8 cellular contexts compared by ENCODE assay signal in genomic region chr3:71305246-71306206, GRCh38.
DNase-seq lines count a peak whose midpoint lies in the region; ATAC-seq, FAIRE-seq and TF ChIP-seq lines count a peak whose summit lies in the region.

No MANE protein-coding gene starts in this region.

- no peak for FAIRE-seq in kidney (lab: Jason Lieb, UNC)

- H3F3A ChIP-seq in DOHH2 (ENCODE audit: control insufficient read depth, insufficient read depth), result no peaks in the 10 kb centered on the region

- H3K9me3 ChIP-seq in DOHH2 (ENCODE audit: control insufficient read depth, insufficient read depth, low read length) (no peaks in the 10 kb centered on the region), OCI-LY7 (ENCODE audit: low read length) (no peaks in the 10 kb centered on the region), mammary epithelial cell (replicated peaks; ENCODE audit: insufficient read depth, low read length) (no peaks in the 10 kb centered on the region), kidney (ENCODE audit: control insufficient read depth in 1 of 2, low read length in 2 of 2) (no peaks in the 10 kb centered on the region)

- H4K20me1 ChIP-seq in DOHH2 (ENCODE audit: control insufficient read depth, insufficient read depth, low read depth, low read length) (0 out of 2 replicates have a peak, but pooled peaks cover 9% of the 10 kb centered on the region), OCI-LY7 (ENCODE audit: insufficient read depth, low read length) (peaks cover 8% of the 10 kb centered on the region), mammary epithelial cell (ENCODE audit: insufficient read depth, low read length) (no peaks in the 10 kb centered on the region)

- CTCF ChIA-PET in OCI-LY7 (lab: Charles Lee; ENCODE audit: unreplicated experiment) (no interaction called here), mammary epithelial cell (lab: Charles Lee; ENCODE audit: low non-redundant PET) (no interaction called here)

- dilution Hi-C loops in mammary epithelial cell (cut with HindIII; ENCODE audit: low sequenced_read_pairs), result no loop called here

- H3K4me2 ChIP-seq in DOHH2 (ENCODE audit: low read length) (peak overlapping the region; percentile 66), OCI-LY7 (ENCODE audit: low read length) (peak overlapping the region; percentile 48; the same call in 1 of the 2 replicates), mammary epithelial cell (ENCODE audit: insufficient read depth, low read depth, low read length) (peak overlapping the region; percentile 92)

- intact Hi-C loops in OCI-LY7 (cut with micrococcal nuclease; ENCODE audit: unreplicated experiment), result no loop called here
- intact Hi-C loops in mammary epithelial cell (cut with micrococcal nuclease), result loop anchor here (1.0 to 5.0 kb wide), 5 partner anchors 92 to 774 kb away; no protein-coding TSS in a partner anchor
- intact Hi-C loops in kidney (cut with DNase I), result no loop called here

- no peak overlapping the region; the same call in 1 of the 2 replicates for H3K27ac ChIP-seq in DOHH2 (ENCODE audit: low read depth, low read length)
- H3K27ac ChIP-seq in OCI-LY7 (ENCODE audit: low read depth, low read length, poor library complexity, severe bottlenecking), result no peak overlapping the region
- H3K27ac ChIP-seq in mammary epithelial cell (ENCODE audit: insufficient read depth, low read depth, low read length), result peak overlapping the region; percentile 25
- peak overlapping the region; percentile 18 to 53 for H3K27ac ChIP-seq in kidney (ENCODE audit: low read depth in 2 of 2, low read length in 2 of 2)
- peak overlapping the region in 13 of 21 experiments; percentile 4 to 66 (median 42) for H3K27ac ChIP-seq in skin epidermis

- H3K9me2 ChIP-seq in DOHH2 (replicated peaks; ENCODE audit: control insufficient read depth, low read length), result no peaks in the 10 kb centered on the region
- H3K9me2 ChIP-seq in OCI-LY7 (ENCODE audit: insufficient read depth, low read length), result no peaks in the 10 kb centered on the region

- no peak for TF ChIP-seq CTCF in DOHH2 (IDR thresholded peaks at IDR 0.05; ENCODE audit: low read depth, low read length, poor library complexity, severe bottlenecking)
- no peak for TF ChIP-seq CTCF in OCI-LY7 (conservative IDR thresholded peaks at IDR 0.05; ENCODE audit: low read length)
- no peak for TF ChIP-seq CTCF in mammary epithelial cell (conservative IDR thresholded peaks at IDR 0.05 in 1 of 2, IDR thresholded peaks at IDR 0.05 in 1 of 2; ENCODE audit: extremely low read depth in 1 of 2, insufficient read depth in 1 of 2, low read depth in 1 of 2, low read length in 2 of 2)
- TF ChIP-seq CTCF in kidney (IDR thresholded peaks at IDR 0.05; ENCODE audit: borderline replicate concordance, extremely low read depth, insufficient read depth), result no peak

- no peak for ATAC-seq in HG02884 (IDR thresholded peaks at IDR 0.05; ENCODE audit: unreplicated experiment)

- no TSS peak for BruUV-seq in OCI-LY7 (replicated peaks; lab: Mats Ljungman, UMichigan)
- BruUV-seq in mammary epithelial cell (replicated peaks; lab: Mats Ljungman, UMichigan), result no TSS peak

- H3K4me1 ChIP-seq in DOHH2 (ENCODE audit: control insufficient read depth, low read length) (peaks cover 41% of the 10 kb centered on the region), OCI-LY7 (ENCODE audit: insufficient read depth, low read length, poor library complexity, severe bottlenecking) (no peaks in the 10 kb centered on the region), mammary epithelial cell (ENCODE audit: insufficient read depth, low read length) (peaks cover 10% of the 10 kb centered on the region), kidney (ENCODE audit: control insufficient read depth in 1 of 2, insufficient read depth in 1 of 2, low read depth in 1 of 2, low read length in 2 of 2) (no peaks in the 10 kb centered on the region)

- H3K36me3 ChIP-seq in DOHH2 (ENCODE audit: control insufficient read depth, low read length) (no peaks in the 10 kb centered on the region), OCI-LY7 (ENCODE audit: insufficient read depth, low read length) (no peaks in the 10 kb centered on the region), mammary epithelial cell (ENCODE audit: insufficient read depth, low read length) (no peaks in the 10 kb centered on the region), kidney (ENCODE audit: control insufficient read depth in 1 of 2, insufficient read depth in 2 of 2, low read length in 2 of 2) (no peaks in the 10 kb centered on the region)

- POLR2A ChIA-PET in OCI-LY7 (lab: Charles Lee), result interaction anchor here (0.6 kb wide), 1 partner anchor 211 kb away, joined by 4 read pairs; no protein-coding TSS in a partner anchor

- H3K27me3 ChIP-seq in DOHH2 (ENCODE audit: control insufficient read depth, low read length) (no peaks in the 10 kb centered on the region), mammary epithelial cell (ENCODE audit: insufficient read depth, low read length) (no peaks in the 10 kb centered on the region)

- H3K4me3 ChIP-seq in DOHH2 (ENCODE audit: low read length), result peak overlapping the region; percentile 65
- no peak overlapping the region for H3K4me3 ChIP-seq in OCI-LY7 (ENCODE audit: low read depth, low read length, poor library complexity, severe bottlenecking)
- H3K4me3 ChIP-seq in mammary epithelial cell (replicated peaks in 1 of 3; ENCODE audit: insufficient read depth in 1 of 3, low read depth in 2 of 3, low read length in 3 of 3), result peak overlapping the region; percentile 31 to 51 (median 40)
- peak overlapping the region; percentile 66 to 67 for H3K4me3 ChIP-seq in kidney (ENCODE audit: low read length in 2 of 2)
- peak overlapping the region in 4 of 7 experiments; percentile 3 to 19 (median 13) for H3K4me3 ChIP-seq in skin epidermis

- peaks cover 76% of the 10 kb centered on the region for H3K79me2 ChIP-seq in DOHH2 (ENCODE audit: control insufficient read depth, low read length)
- no peaks in the 10 kb centered on the region for H3K79me2 ChIP-seq in OCI-LY7 (ENCODE audit: insufficient read depth, low read depth, low read length)
- H3K79me2 ChIP-seq in mammary epithelial cell (ENCODE audit: insufficient read depth, low read length), result peaks cover 5% of the 10 kb centered on the region

- H2AFZ ChIP-seq in OCI-LY7 (ENCODE audit: low read length) (no peak overlapping the region), mammary epithelial cell (ENCODE audit: low read depth, low read length) (peak overlapping the region; percentile 87)

- H3K9ac ChIP-seq in mammary epithelial cell (ENCODE audit: insufficient read depth, low read length), result peak overlapping the region; percentile 52
- H3K9ac ChIP-seq in kidney (ENCODE audit: low read length in 2 of 2), result peak overlapping the region in 1 of 2 donors; percentile 75

- 9% methylated on average over 21 of the region's 21 CpGs for WGBS in mammary epithelial cell (ENCODE audit: low coverage, missing lambda C conversion rate)

- in situ Hi-C loops in mammary epithelial cell (cut with MboI; ENCODE audit: low sequenced_read_pairs in 2 of 2), result loop anchor here in 1 of 2 donors (10.0 kb wide), 1 partner anchor 301 kb away; no protein-coding TSS in a partner anchor

- DNase-seq in OCI-LY7 (ENCODE audit: low spot score) (no peak), mammary epithelial cell (peak; percentile 39), kidney (no peak), cerebellar cortex (ENCODE audit: low spot score) (no peak)
- DNase-seq in effector CD8-positive, alpha-beta T cell (lab: John Stamatoyannopoulos, UW), result no peak

Comparison
In these comparisons a context has a peak if more than half of its experiments do, and no peak if none do; other contexts are left out.
1. H3K27ac ChIP-seq: peak in mammary epithelial cell (single experiment), kidney (2 of 2) and skin epidermis (13 of 21); none in DOHH2 (single experiment) and OCI-LY7 (single experiment).
2. Peak in every context shown above with its lines, with median percentiles within 50 percentile points of each other: H3K4me2 ChIP-seq.